ENCODE assay signal across 12 cellular contexts in the genomic region with DNA sequence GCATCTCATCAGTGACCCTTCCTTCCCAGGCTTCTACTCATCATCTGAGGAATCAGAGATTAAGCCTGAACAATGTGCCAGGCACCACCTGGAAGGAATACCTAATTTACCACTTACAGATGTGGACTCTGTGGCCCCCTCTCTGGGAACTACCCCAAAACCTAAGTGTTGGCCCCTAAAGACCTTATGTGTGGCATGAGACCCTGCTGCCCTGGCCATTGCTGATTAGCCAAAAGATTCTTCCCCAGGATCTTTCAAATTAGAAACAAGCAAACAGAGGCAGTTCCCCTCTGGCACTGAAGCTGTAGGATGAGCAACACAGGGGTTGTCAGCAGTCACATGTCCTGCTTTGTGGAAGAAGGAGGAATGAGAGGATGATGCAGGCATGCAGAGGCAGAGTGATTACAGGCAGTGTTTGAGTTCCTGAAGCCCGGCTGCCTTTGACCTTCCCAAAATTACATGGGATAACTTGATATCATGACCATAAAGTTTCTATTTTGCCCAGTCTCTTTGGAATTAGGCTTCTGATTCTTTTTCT. TPM values are rescaled to one million over a fixed set of nuclear protein-coding genes. Genes with fewer than 3 reads are reported as not detected.
A peak's percentile ranks its signal among the peaks of the same experiment; 100 is the strongest.
DNase-seq lines count a peak whose midpoint lies in the region; FAIRE-seq and TF ChIP-seq lines count a peak whose summit lies in the region.
"Had no signal": no experiment of that assay in that cellular context is flagged by ENCODE, and none has a peak within 500 bp of the region (broad histone marks: within the 10 kb centered on the region; RNA-seq: fewer than 3 reads in every experiment).

No MANE protein-coding gene starts in this region.

- POLR2A ChIA-PET in PC-9 (lab: Charles Lee; ENCODE audit: unreplicated experiment): no interaction called here

- peaks cover 5% of the 10 kb centered on the region; the same call in 1 of the 2 replicates for H3K79me2 ChIP-seq in MM.1S (ENCODE audit: low read length)
- H3K79me2 ChIP-seq in osteoblast (ENCODE audit: insufficient read depth, low read length): no peaks in the 10 kb centered on the region
- no peaks in the 10 kb centered on the region for H3K79me2 ChIP-seq in PC-9 (ENCODE audit: low read depth)

- H3K27me3 Mint-ChIP-seq in CD14-positive monocyte (ENCODE audit: low read depth in 3 of 3): peaks cover 0 to 1% (median 0%) of the 10 kb centered on the region in 3 donors

- CTCF ChIA-PET in PC-9 (lab: Charles Lee): no interaction called here

- peak overlapping the region in 6 of 7 donors; percentile 12 to 74 (median 63) for H3K27ac Mint-ChIP-seq in CD14-positive monocyte
- H3K27ac Mint-ChIP-seq: nephron had no signal

- DNase-seq in CD14-positive monocyte (ENCODE audit: low spot score) (no peak), MM.1S (peak; percentile 4), epithelial cell of prostate (ENCODE audit: low read depth, low spot score) (peak; percentile 37), osteoblast (ENCODE audit: insufficient read length, low spot score, missing footprints) (peak; percentile 86), frontal cortex (ENCODE audit: low spot score in 2 of 2) (no peak), NCI-H748 treated with DMSO at 0.1 percent for 48 hours (lab: John Stamatoyannopoulos, UW) (no peak), PC-9 (no peak), putamen (ENCODE audit: low spot score) (no peak)
- DNase-seq: erythroblast, Kasumi-1, NCI-H510A had no signal

- H3K9me3 ChIP-seq in MM.1S (replicated peaks; ENCODE audit: insufficient read depth, low read length) (no peaks in the 10 kb centered on the region), osteoblast (ENCODE audit: low read depth, low read length) (no peaks in the 10 kb centered on the region), PC-9 (ENCODE audit: insufficient read depth, low read depth) (no peaks in the 10 kb centered on the region)

- H4K20me1 ChIP-seq in MM.1S (ENCODE audit: insufficient read depth, low read length) (no peaks in the 10 kb centered on the region), osteoblast (ENCODE audit: insufficient read depth, low read length) (no peaks in the 10 kb centered on the region), PC-9 (ENCODE audit: insufficient read depth) (no peaks in the 10 kb centered on the region)

- no peak overlapping the region for H3K4me3 ChIP-seq in MM.1S (ENCODE audit: low read length)
- H3K4me3 ChIP-seq in osteoblast (ENCODE audit: insufficient read depth, low read length): no peak overlapping the region
- H3K4me3 ChIP-seq in PC-9: no peak overlapping the region

- H2AFZ ChIP-seq in MM.1S (ENCODE audit: low read length) (no peak overlapping the region), osteoblast (ENCODE audit: low read length) (peak overlapping the region; percentile 63), PC-9 (no peak overlapping the region)

- no peak for TF ChIP-seq CTCF in CD14-positive monocyte (IDR thresholded peaks at IDR 0.05)
- TF ChIP-seq CTCF in MM.1S (IDR thresholded peaks at IDR 0.05; ENCODE audit: low read length): no peak
- TF ChIP-seq CTCF in osteoblast (IDR thresholded peaks at IDR 0.05; ENCODE audit: extremely low read depth, low read depth, low read length): no peak
- TF ChIP-seq CTCF in PC-9 (conservative IDR thresholded peaks at IDR 0.05): no peak

- H3K9me3 Mint-ChIP-seq in CD14-positive monocyte: peaks cover 0 to 1% (median 0%) of the 10 kb centered on the region in 7 donors
- H3K9me3 Mint-ChIP-seq: nephron had no signal

- H3K27me3 ChIP-seq in MM.1S (replicated peaks; ENCODE audit: insufficient read depth, low read length): no peaks in the 10 kb centered on the region
- no peaks in the 10 kb centered on the region for H3K27me3 ChIP-seq in osteoblast (ENCODE audit: insufficient read depth, low read length)
- H3K27me3 ChIP-seq in PC-9 (ENCODE audit: insufficient read depth, low read depth): no peaks in the 10 kb centered on the region

- H3K9me2 ChIP-seq in MM.1S (replicated peaks; ENCODE audit: insufficient read depth, low read length) (no peaks in the 10 kb centered on the region), PC-9 (ENCODE audit: insufficient read depth) (no peaks in the 10 kb centered on the region)

- no peak for FAIRE-seq in frontal cortex (lab: Jason Lieb, UNC)

- intact Hi-C loops in CD14-positive monocyte (cut with micrococcal nuclease) (no loop called here), PC-9 (cut with micrococcal nuclease; ENCODE audit: unreplicated experiment) (no loop called here)

- H3K9ac ChIP-seq in MM.1S (ENCODE audit: low read length): no peak overlapping the region

- H3K4me1 ChIP-seq in MM.1S (ENCODE audit: low read length) (peaks cover 25% of the 10 kb centered on the region), osteoblast (ENCODE audit: insufficient read depth, low read length) (peaks cover 8% of the 10 kb centered on the region), PC-9 (replicated peaks; ENCODE audit: insufficient read depth) (no peaks in the 10 kb centered on the region)

- no peak overlapping the region for H3K4me3 Mint-ChIP-seq in CD14-positive monocyte
- H3K4me3 Mint-ChIP-seq: nephron had no signal

- no TSS peak for BruUV-seq in PC-9 (replicated peaks; lab: Mats Ljungman, UMichigan)

- H3K36me3 ChIP-seq in MM.1S (replicated peaks; ENCODE audit: insufficient read depth, low read length) (peaks cover 12% of the 10 kb centered on the region), osteoblast (ENCODE audit: insufficient read depth, low read length) (peaks cover 27% of the 10 kb centered on the region), PC-9 (ENCODE audit: low read depth) (no peaks in the 10 kb centered on the region)

- H3K4me1 Mint-ChIP-seq in CD14-positive monocyte: no peaks in the 10 kb centered on the region
- H3K4me1 Mint-ChIP-seq: nephron had no signal

- peak overlapping the region; percentile 67; the same call in 1 of the 2 replicates for H3K27ac ChIP-seq in MM.1S (ENCODE audit: low read length)
- peak overlapping the region; percentile 72 for H3K27ac ChIP-seq in epithelial cell of prostate
- peak overlapping the region; percentile 61 for H3K27ac ChIP-seq in osteoblast (ENCODE audit: low read depth, low read length)
- no peak overlapping the region for H3K27ac ChIP-seq in PC-9

- H3F3A ChIP-seq in MM.1S (ENCODE audit: insufficient read depth, low read length) (peaks cover 24% of the 10 kb centered on the region), PC-9 (ENCODE audit: insufficient read depth, low read depth) (no peaks in the 10 kb centered on the region)

- H3K36me3 Mint-ChIP-seq in CD14-positive monocyte: peaks cover 57 to 73% of the 10 kb centered on the region in 2 donors

- peak overlapping the region; percentile 49; the same call in 1 of the 2 replicates for H3K4me2 ChIP-seq in MM.1S (ENCODE audit: low read depth, low read length)
- peak overlapping the region; percentile 0 for H3K4me2 ChIP-seq in osteoblast (ENCODE audit: insufficient read depth, low read length)
- no peak overlapping the region for H3K4me2 ChIP-seq in PC-9

RNA-seq across cellular contexts. Expression of a gene that starts 10.6 kb away (rescaled TPM):
- not detected for polyA plus RNA-seq in CD14-positive monocyte
- total RNA-seq in osteoblast: not detected in 2 replicates
- total RNA-seq in frontal cortex: not detected
- not detected in 2 replicates for total RNA-seq in PC-9 (2021)

RNA-seq across cellular contexts. Expression of a gene that starts 14.0 kb away (rescaled TPM):
- 10 to 100 TPM; 93.6 to 94.5 TPM for polyA plus RNA-seq in CD14-positive monocyte
- total RNA-seq in osteoblast (29.3 and 35.9 TPM in 2 replicates), frontal cortex (26.1 TPM), PC-9 (2021) (21.9 and 35.5 TPM in 2 replicates)

RNA-seq across cellular contexts. Expression of a gene that starts 14.3 kb away (rescaled TPM):
- polyA plus RNA-seq in CD14-positive monocyte: 10 to 100 TPM; 65.0 to 72.5 TPM
- total RNA-seq in osteoblast (71.0 and 71.7 TPM in 2 replicates), frontal cortex (119 TPM), PC-9 (2021) (63.0 and 78.2 TPM in 2 replicates)

RNA-seq across cellular contexts. Expression of a gene that starts 39.8 kb away (rescaled TPM):
- 1 to 10 TPM; 4.3 to 8.1 TPM for polyA plus RNA-seq in CD14-positive monocyte
- total RNA-seq in osteoblast (34.0 and 36.2 TPM in 2 replicates), frontal cortex (20.0 TPM), PC-9 (2021) (14.9 and 15.0 TPM in 2 replicates)

Comparison
In these comparisons a context has a peak if more than half of its experiments do, and no peak if none do; other contexts are left out.
1. DNase-seq: peak in MM.1S (single experiment), epithelial cell of prostate (single experiment) and osteoblast (single experiment); none in CD14-positive monocyte (single experiment), frontal cortex (0 of 2), NCI-H748 treated with DMSO at 0.1 percent for 48 hours (single experiment), PC-9 (0 of 2) and putamen (single experiment).